ENCODE assay signal across 19 cellular contexts in the genomic region with DNA sequence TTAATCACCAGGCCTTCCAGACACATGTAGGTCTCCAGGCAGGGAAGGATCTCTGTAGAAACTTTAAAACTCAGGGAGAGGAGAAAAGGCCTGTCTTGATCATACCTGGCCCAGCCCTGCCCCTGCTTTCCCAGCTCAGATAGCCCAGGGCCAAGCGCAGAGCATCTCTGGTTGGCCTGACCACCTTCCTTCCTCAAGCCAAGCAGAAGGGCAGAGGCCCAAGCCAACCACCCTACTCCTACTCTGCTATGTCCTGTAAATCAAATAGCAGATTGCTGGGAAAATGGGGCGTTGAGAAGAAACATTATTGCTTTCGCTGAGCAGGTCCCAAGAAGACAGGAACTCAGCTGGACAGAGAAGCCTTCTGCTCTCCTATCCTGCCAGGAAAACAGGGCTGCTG. TPM values are rescaled to one million over a fixed set of nuclear protein-coding genes. Genes with fewer than 3 reads are reported as not detected.
DNase-seq lines count a peak whose midpoint lies in the region; ATAC-seq lines count a peak whose summit lies in the region.
"Had no signal": no experiment of that assay in that cellular context is flagged by ENCODE, and none has a peak within 500 bp of the region (broad histone marks: within the 10 kb centered on the region; RNA-seq: fewer than 3 reads in every experiment).

No MANE protein-coding gene starts in this region.

- ATAC-seq in HG03378 (IDR thresholded peaks at IDR 0.05; ENCODE audit: unreplicated experiment): no peak
- ATAC-seq: CD8-positive, alpha-beta T cell had no signal

- peak overlapping the region; percentile 34 for H3K27ac ChIP-seq in Karpas-422 (ENCODE audit: low read length)
- H3K27ac ChIP-seq: 22Rv1, BLaER1, C4-2B, GM23248 had no signal

- H3K4me3 ChIP-seq in Karpas-422 (ENCODE audit: low read length): no peak overlapping the region
- H3K4me3 ChIP-seq: BLaER1, GM12878, GM23248 had no signal

- DNase-seq in activated CD8-positive, alpha-beta memory T cell treated with anti-CD3 and anti-CD28 coated beads, Interleukin-2, amount 50 U/mL, for 48 hours: peak; percentile 40
- DNase-seq in activated CD8-positive, alpha-beta memory T cell treated with anti-CD3 and anti-CD28 coated beads, Interleukin-2, amount 50 U/mL, for 4 hours: no peak
- DNase-seq in Karpas-422: no peak
- DNase-seq in mesenteric fat pad (ENCODE audit: low spot score): peak; percentile 67
- DNase-seq in NCI-H2081 (lab: John Stamatoyannopoulos, UW): no peak
- DNase-seq: CD4-positive, CD25-positive, alpha-beta regulatory T cell; CD8-positive, alpha-beta T cell; DMS153; DND-41; GM23248; H7; HCEC 1CT had no signal

- peak overlapping the region; percentile 27 for H3K4me2 ChIP-seq in Karpas-422 (ENCODE audit: low read depth, low read length, poor library complexity, severe bottlenecking)
- H3K4me2 ChIP-seq: BLaER1 had no signal

- H4K20me1 ChIP-seq in Karpas-422 (ENCODE audit: insufficient read depth, low read depth, low read length): no peaks in the 10 kb centered on the region
- H4K20me1 ChIP-seq: BLaER1 had no signal

- no peaks in the 10 kb centered on the region for H3K36me3 ChIP-seq in Karpas-422 (ENCODE audit: insufficient read depth, low read length)
- H3K36me3 ChIP-seq: BLaER1 had no signal

- H2AFZ ChIP-seq in Karpas-422 (ENCODE audit: low read length): no peak overlapping the region
- H2AFZ ChIP-seq: GM23248 had no signal

- no peaks in the 10 kb centered on the region for H3K27me3 ChIP-seq in Karpas-422 (ENCODE audit: low read length)
- H3K27me3 ChIP-seq: BLaER1 had no signal

- peak overlapping the region; percentile 29; the same call in 1 of the 2 replicates for H3K9ac ChIP-seq in Karpas-422 (ENCODE audit: low read length)
- H3K9ac ChIP-seq: BLaER1, GM23248 had no signal

- no peaks in the 10 kb centered on the region for H3K9me3 ChIP-seq in Karpas-422 (ENCODE audit: low read length)
- H3K9me3 ChIP-seq: BLaER1, Caco-2 had no signal

- H3K4me1 ChIP-seq in Karpas-422 (ENCODE audit: low read length): peaks cover 64% of the 10 kb centered on the region
- H3K4me1 ChIP-seq: Caco-2 had no signal

- H3K9me2 ChIP-seq in Karpas-422 (replicated peaks; ENCODE audit: insufficient read depth, low read length): no peaks in the 10 kb centered on the region

- no peaks in the 10 kb centered on the region for H3K79me2 ChIP-seq in Karpas-422 (ENCODE audit: low read length)

RNA-seq across cellular contexts. Expression of gene ENHO, which starts 14.3 kb away (rescaled TPM):
- 14.1 and 16.0 TPM in 2 replicates for total RNA-seq in Karpas-422 (2014; rRNA removed; shearing (Covaris generic); ENCODE audit: low replicate concordance)
- total RNA-seq in mesenteric fat pad: not detected
- total RNA-seq: B cell; CD8-positive, alpha-beta T cell; GM12878; GM23248 had no signal

RNA-seq across cellular contexts. Expression of gene DNAI1, which starts 49.9 kb away (rescaled TPM):
- total RNA-seq in Karpas-422 (2014; rRNA removed; shearing (Covaris generic); ENCODE audit: low replicate concordance): 1.6 and 3.4 TPM in 2 replicates
- not detected for total RNA-seq in mesenteric fat pad
- total RNA-seq: B cell; CD4-positive, CD25-positive, alpha-beta regulatory T cell; CD8-positive, alpha-beta T cell; GM12878; GM23248 had no signal

RNA-seq across cellular contexts. Expression of gene FAM219A, which starts 50.1 kb away (rescaled TPM):
- 3.7 and 4.5 TPM in 2 replicates for total RNA-seq in Karpas-422 (2014; rRNA removed; shearing (Covaris generic); ENCODE audit: low replicate concordance)
- 53.9 TPM for total RNA-seq in mesenteric fat pad

Comparison
In these comparisons a context has a peak if more than half of its experiments do, and no peak if none do; other contexts are left out.
1. DNase-seq: peak in activated CD8-positive, alpha-beta memory T cell treated with anti-CD3 and anti-CD28 coated beads, Interleukin-2, amount 50 U/mL, for 48 hours (single experiment) and mesenteric fat pad (single experiment); none in activated CD8-positive, alpha-beta memory T cell treated with anti-CD3 and anti-CD28 coated beads, Interleukin-2, amount 50 U/mL, for 4 hours (single experiment), Karpas-422 (single experiment) and NCI-H2081 (0 of 2).
2. RNA of gene ENHO, which starts 14.3 kb away (total RNA-seq): 14.1 to 16.0 TPM in Karpas-422; not detected in mesenteric fat pad (single experiment); every median in the first group is over 10 times any median in the second.
3. RNA of gene FAM219A, which starts 50.1 kb away (total RNA-seq): 53.9 TPM in mesenteric fat pad (single experiment); 3.7 to 4.5 TPM in Karpas-422; every median in the first group is over 10 times any median in the second.